ENCODE assay signal across 11 cellular contexts in genomic region chr5:66945389-66946349, GRCh38.
DNase-seq lines count a peak whose midpoint lies in the region; ATAC-seq, FAIRE-seq and TF ChIP-seq lines count a peak whose summit lies in the region.
"Had no signal": no experiment of that assay in that cellular context is flagged by ENCODE, and none has a peak within 500 bp of the region (broad histone marks: within the 10 kb centered on the region; RNA-seq: fewer than 3 reads in every experiment).

No MANE protein-coding gene starts in this region.

- intact Hi-C loops in endothelial cell of umbilical vein (cut with micrococcal nuclease): no loop called here

- H3K27me3 ChIP-seq in endothelial cell of umbilical vein (ENCODE audit: control insufficient read depth in 2 of 2, insufficient read depth in 2 of 2, low read length in 2 of 2) (no peaks in the 10 kb centered on the region), gastroesophageal sphincter (no peaks in the 10 kb centered on the region)

- no peaks in the 10 kb centered on the region for H3K4me1 Mint-ChIP-seq in glutamatergic neuron (ENCODE audit: low read depth, unreplicated experiment)

- WGBS in gastroesophageal sphincter (ENCODE audit: low coverage in 1 of 2), 2 donors: 62 to 71% methylated on average over 6 to 7 of the region's 7 CpGs

- no peak for TF ChIP-seq POLR2A in endothelial cell of umbilical vein (IDR thresholded peaks at IDR 0.05; ENCODE audit: low read depth, low read length)
- no peak for TF ChIP-seq POLR2A in gastroesophageal sphincter (IDR thresholded peaks at IDR 0.05)

- DNase-seq in endothelial cell of umbilical vein (ENCODE audit: low read depth, low spot score) (peak; percentile 65), NCI-H526 (lab: John Stamatoyannopoulos, UW) (no peak), NCI-H510A (lab: John Stamatoyannopoulos, UW) (no peak), glutamatergic neuron (no peak)
- DNase-seq: effector memory CD4-positive, alpha-beta T cell; NCI-H1105 treated with DMSO at 0.1 percent for 48 hours had no signal

- no peak overlapping the region for H2AFZ ChIP-seq in endothelial cell of umbilical vein (ENCODE audit: low read depth, low read length)

- H3K27me3 Mint-ChIP-seq in glutamatergic neuron (ENCODE audit: unreplicated experiment): no peaks in the 10 kb centered on the region
- H3K27me3 Mint-ChIP-seq: memory B cell had no signal

- H3K4me1 ChIP-seq in endothelial cell of umbilical vein (ENCODE audit: control insufficient read depth, extremely low read depth, insufficient read depth, low read length) (peaks cover 19% of the 10 kb centered on the region), gastroesophageal sphincter (no peaks in the 10 kb centered on the region)

- BruUV-seq in endothelial cell of umbilical vein (replicated peaks; lab: Mats Ljungman, UMichigan): no TSS peak

- no peak for FAIRE-seq in endothelial cell of umbilical vein (lab: Jason Lieb, UNC)

- peaks cover 3% of the 10 kb centered on the region for H3K36me3 Mint-ChIP-seq in glutamatergic neuron (ENCODE audit: unreplicated experiment)

- TF ChIP-seq EP300 in gastroesophageal sphincter (IDR thresholded peaks at IDR 0.05): no peak

- H3K9me3 ChIP-seq in endothelial cell of umbilical vein (replicated peaks; ENCODE audit: control insufficient read depth, insufficient read depth, low read length) (no peaks in the 10 kb centered on the region), gastroesophageal sphincter (no peaks in the 10 kb centered on the region)

- TF ChIP-seq CTCF in endothelial cell of umbilical vein (IDR thresholded peaks at IDR 0.05; ENCODE audit: extremely low read depth in 1 of 2, insufficient read depth in 1 of 2, low read depth in 1 of 2, low read length in 2 of 2) (no peak), gastroesophageal sphincter (IDR thresholded peaks at IDR 0.05) (no peak), glutamatergic neuron (IDR thresholded peaks at IDR 0.05; ENCODE audit: partially characterized antibody, unreplicated experiment) (no peak)

- H3K27ac Mint-ChIP-seq in glutamatergic neuron (ENCODE audit: unreplicated experiment): no peak overlapping the region
- H3K27ac Mint-ChIP-seq: memory B cell had no signal

- peak overlapping the region; percentile 52 for H3K27ac ChIP-seq in endothelial cell of umbilical vein (ENCODE audit: insufficient read depth, low read depth, low read length)
- no peak overlapping the region for H3K27ac ChIP-seq in gastroesophageal sphincter

- H3K4me3 ChIP-seq in endothelial cell of umbilical vein (replicated peaks in 1 of 3; ENCODE audit: insufficient read depth in 1 of 3, low read depth in 1 of 3, low read length in 3 of 3) (no peak overlapping the region), gastroesophageal sphincter (no peak overlapping the region)

- no peaks in the 10 kb centered on the region for H3K79me2 ChIP-seq in endothelial cell of umbilical vein (ENCODE audit: control insufficient read depth, insufficient read depth, low read length)

- no peaks in the 10 kb centered on the region for H3K36me3 ChIP-seq in endothelial cell of umbilical vein (ENCODE audit: control insufficient read depth in 2 of 2, extremely low read depth in 1 of 2, insufficient read depth in 2 of 2, low read length in 2 of 2)
- no peaks in the 10 kb centered on the region for H3K36me3 ChIP-seq in gastroesophageal sphincter

- H3K9ac ChIP-seq in endothelial cell of umbilical vein (replicated peaks; ENCODE audit: extremely low read depth, insufficient read depth, low read length): peak overlapping the region; percentile 19

- H3K4me2 ChIP-seq in endothelial cell of umbilical vein (ENCODE audit: insufficient read depth, low read length): peak overlapping the region; percentile 80

- H4K20me1 ChIP-seq in endothelial cell of umbilical vein (replicated peaks; ENCODE audit: control insufficient read depth, extremely low read depth, insufficient read depth, low read length): no peaks in the 10 kb centered on the region

- no peaks in the 10 kb centered on the region for H3K9me3 Mint-ChIP-seq in glutamatergic neuron (ENCODE audit: unreplicated experiment)
- H3K9me3 Mint-ChIP-seq: memory B cell had no signal

- CTCF ChIA-PET in endothelial cell of umbilical vein (lab: Charles Lee): interaction anchor here (0.7 to 2.6 kb wide), 7 partner anchors 12 to 204 kb away, joined by 3 to 19 read pairs (median 5); no protein-coding TSS in a partner anchor

- ATAC-seq in GM18502 (IDR thresholded peaks at IDR 0.05; ENCODE audit: poor library complexity, unreplicated experiment) (peak; percentile 97), GM19467 (IDR thresholded peaks at IDR 0.05; ENCODE audit: unreplicated experiment) (peak; percentile 80), HG03175 (IDR thresholded peaks at IDR 0.05; ENCODE audit: unreplicated experiment) (peak; percentile 88), gastroesophageal sphincter (no peak)

- H3K4me3 Mint-ChIP-seq in glutamatergic neuron (ENCODE audit: unreplicated experiment): no peak overlapping the region
- H3K4me3 Mint-ChIP-seq: memory B cell had no signal

- no peaks in the 10 kb centered on the region for H3K9me1 ChIP-seq in endothelial cell of umbilical vein (replicated peaks; ENCODE audit: control insufficient read depth, extremely low read depth, insufficient read depth, low read length)

- dilution Hi-C loops in endothelial cell of umbilical vein (cut with MboI; ENCODE audit: extremely low pct_ligation_motif_present, low sequenced_read_pairs): no loop called here

- POLR2A ChIA-PET in endothelial cell of umbilical vein (lab: Charles Lee): no interaction called here

TF ChIP-seq in endothelial cell of umbilical vein, 7 proteins besides CTCF, POLR2A, EP300 and RAD21:
- TF ChIP-seq EZH2 (IDR thresholded peaks at IDR 0.05; ENCODE audit: borderline replicate concordance, low read depth, low read length, severe bottlenecking) (no peak), FOS (IDR thresholded peaks at IDR 0.05; ENCODE audit: borderline replicate concordance, insufficient read depth, low read length) (peak; percentile 43), JUN (IDR thresholded peaks at IDR 0.05; ENCODE audit: borderline replicate concordance, insufficient read depth, insufficient read length, low read depth) (peak; percentile 25), MAX (IDR thresholded peaks at IDR 0.05; ENCODE audit: insufficient read depth, insufficient read length) (no peak)
